8 cellular contexts compared by ENCODE assay signal in genomic region chr5:137995077-137995746, GRCh38. TPM values are rescaled to one million over a fixed set of nuclear protein-coding genes. Genes with fewer than 3 reads are reported as not detected.
DNase-seq lines count a peak whose midpoint lies in the region; FAIRE-seq and TF ChIP-seq lines count a peak whose summit lies in the region.

No MANE protein-coding gene starts in this region.

- no peaks in the 10 kb centered on the region for H3K9me2 ChIP-seq in hepatocyte (replicated peaks; ENCODE audit: insufficient read depth)

- no peak for TF ChIP-seq CTCF in fibroblast of villous mesenchyme (IDR thresholded peaks at IDR 0.05; ENCODE audit: insufficient read depth, low read depth, low read length)
- no peak for TF ChIP-seq CTCF in smooth muscle cell (IDR thresholded peaks at IDR 0.05; ENCODE audit: borderline replicate concordance, insufficient read depth, poor library complexity, severe bottlenecking)
- TF ChIP-seq CTCF in hepatocyte (IDR thresholded peaks at IDR 0.05; ENCODE audit: poor library complexity): no peak

- no peak for DNase-seq in activated CD4-positive, alpha-beta T cell treated with anti-CD3 and anti-CD28 coated beads, Interleukin-2, amount 10 ng/mL, durations not matched to agents 24 days and 14 days
- DNase-seq in activated CD4-positive, alpha-beta T cell treated with anti-CD3 and anti-CD28 coated beads for 1 hour: no peak
- peak; percentile 62 for DNase-seq in SK-N-MC (ENCODE audit: low read depth, low spot score)
- peak; percentile 57 for DNase-seq in fibroblast of villous mesenchyme (ENCODE audit: low read depth)
- DNase-seq in smooth muscle cell (lab: John Stamatoyannopoulos, UW; ENCODE audit: unreplicated experiment): no peak
- no peak for DNase-seq in hepatocyte (ENCODE audit: low spot score)
- DNase-seq in HTR-8/SVneo (ENCODE audit: insufficient read length, low spot score): no peak
- no peak for DNase-seq in activated CD4-positive, alpha-beta T cell treated with anti-CD3 and anti-CD28 coated beads, Interleukin-2, amount 10 ng/mL, durations not matched to agents 7 days and 5 days

- intact Hi-C loops in activated CD4-positive, alpha-beta T cell treated with anti-CD3 and anti-CD28 coated beads, Interleukin-2, amount 10 ng/mL, durations not matched to agents 24 days and 14 days (cut with micrococcal nuclease): loop anchor here (5.0 kb wide), 3 partner anchors 37 to 342 kb away; partner anchors contain the start of genes FAM13B, FAM53C and PKD2L2

- H3K9ac ChIP-seq in SK-N-MC (ENCODE audit: insufficient read length): no peak overlapping the region
- H3K9ac ChIP-seq in smooth muscle cell (ENCODE audit: low read depth): no peak overlapping the region

- CTCF ChIA-PET in activated CD4-positive, alpha-beta T cell treated with anti-CD3 and anti-CD28 coated beads, Interleukin-2, amount 10 ng/mL, durations not matched to agents 7 days and 5 days (lab: Charles Lee): interaction anchor here (0.5 kb wide), 1 partner anchor 136 kb away, joined by 5 read pairs; no protein-coding TSS in a partner anchor

- H3K36me3 Mint-ChIP-seq in activated CD4-positive, alpha-beta T cell treated with anti-CD3 and anti-CD28 coated beads, Interleukin-2, amount 10 ng/mL, durations not matched to agents 24 days and 14 days (ENCODE audit: low read depth): peaks cover 45% of the 10 kb centered on the region
- H3K36me3 Mint-ChIP-seq in activated CD4-positive, alpha-beta T cell treated with anti-CD3 and anti-CD28 coated beads, Interleukin-2, amount 10 ng/mL, durations not matched to agents 7 days and 5 days (ENCODE audit: low read depth): peaks cover 37% of the 10 kb centered on the region

- peak overlapping the region; percentile 88 for H3K27ac ChIP-seq in SK-N-MC
- peak overlapping the region; percentile 17 for H3K27ac ChIP-seq in smooth muscle cell (ENCODE audit: low read depth)
- no peak overlapping the region for H3K27ac ChIP-seq in hepatocyte

- H2AFZ ChIP-seq in smooth muscle cell (ENCODE audit: low read depth) (no peak overlapping the region), hepatocyte (no peak overlapping the region)

- FAIRE-seq in HTR-8/SVneo (lab: Jason Lieb, UNC): no peak

- no peak overlapping the region for H3K4me3 Mint-ChIP-seq in activated CD4-positive, alpha-beta T cell treated with anti-CD3 and anti-CD28 coated beads, Interleukin-2, amount 10 ng/mL, durations not matched to agents 24 days and 14 days
- no peak overlapping the region for H3K4me3 Mint-ChIP-seq in activated CD4-positive, alpha-beta T cell treated with anti-CD3 and anti-CD28 coated beads, Interleukin-2, amount 10 ng/mL, durations not matched to agents 7 days and 5 days

- H3K4me3 ChIP-seq in SK-N-MC: peak overlapping the region; percentile 33
- no peak overlapping the region for H3K4me3 ChIP-seq in fibroblast of villous mesenchyme (ENCODE audit: low read depth, low read length)
- no peak overlapping the region for H3K4me3 ChIP-seq in smooth muscle cell
- no peak overlapping the region for H3K4me3 ChIP-seq in hepatocyte

- POLR2A ChIA-PET in activated CD4-positive, alpha-beta T cell treated with anti-CD3 and anti-CD28 coated beads, Interleukin-2, amount 10 ng/mL, durations not matched to agents 7 days and 5 days (lab: Charles Lee): no interaction called here

- H3K9me3 Mint-ChIP-seq in activated CD4-positive, alpha-beta T cell treated with anti-CD3 and anti-CD28 coated beads, Interleukin-2, amount 10 ng/mL, durations not matched to agents 24 days and 14 days: peaks cover 16% of the 10 kb centered on the region
- peaks cover 12% of the 10 kb centered on the region for H3K9me3 Mint-ChIP-seq in activated CD4-positive, alpha-beta T cell treated with anti-CD3 and anti-CD28 coated beads, Interleukin-2, amount 10 ng/mL, durations not matched to agents 7 days and 5 days

- H3K27ac Mint-ChIP-seq in activated CD4-positive, alpha-beta T cell treated with anti-CD3 and anti-CD28 coated beads, Interleukin-2, amount 10 ng/mL, durations not matched to agents 24 days and 14 days: peak overlapping the region; percentile 8
- H3K27ac Mint-ChIP-seq in activated CD4-positive, alpha-beta T cell treated with anti-CD3 and anti-CD28 coated beads, Interleukin-2, amount 10 ng/mL, durations not matched to agents 7 days and 5 days: no peak overlapping the region

- H3K9me3 ChIP-seq in SK-N-MC (ENCODE audit: low read depth, low read length) (no peaks in the 10 kb centered on the region), smooth muscle cell (replicated peaks; ENCODE audit: low read depth) (no peaks in the 10 kb centered on the region), hepatocyte (ENCODE audit: low read depth) (no peaks in the 10 kb centered on the region)

- no peaks in the 10 kb centered on the region for H3F3A ChIP-seq in smooth muscle cell (ENCODE audit: low read depth)

- no peak overlapping the region for H3K4me2 ChIP-seq in smooth muscle cell
- no peak overlapping the region for H3K4me2 ChIP-seq in hepatocyte

- H3K27me3 ChIP-seq in smooth muscle cell (ENCODE audit: low read depth): no peaks in the 10 kb centered on the region
- no peaks in the 10 kb centered on the region for H3K27me3 ChIP-seq in hepatocyte

- H3K36me3 ChIP-seq in SK-N-MC (ENCODE audit: insufficient read depth, low read length): peaks cover 19% of the 10 kb centered on the region
- no peaks in the 10 kb centered on the region for H3K36me3 ChIP-seq in smooth muscle cell (ENCODE audit: low read depth)
- no peaks in the 10 kb centered on the region for H3K36me3 ChIP-seq in hepatocyte (replicated peaks; ENCODE audit: insufficient read depth, low read depth)

- H3K79me2 ChIP-seq in smooth muscle cell (ENCODE audit: low read depth): peaks cover 70% of the 10 kb centered on the region
- peaks cover 56% of the 10 kb centered on the region for H3K79me2 ChIP-seq in hepatocyte

- 21% methylated on average over 2 of the region's 2 CpGs for WGBS in smooth muscle cell (ENCODE audit: low lambda C conversion rate)
- WGBS in hepatocyte (ENCODE audit: low lambda C conversion rate, missing lambda C conversion rate): 48% methylated on average over 2 of the region's 2 CpGs

- H3K4me1 ChIP-seq in smooth muscle cell (ENCODE audit: low read depth) (no peaks in the 10 kb centered on the region), hepatocyte (ENCODE audit: insufficient read depth) (no peaks in the 10 kb centered on the region)

- peaks cover 32% of the 10 kb centered on the region for H3K4me1 Mint-ChIP-seq in activated CD4-positive, alpha-beta T cell treated with anti-CD3 and anti-CD28 coated beads, Interleukin-2, amount 10 ng/mL, durations not matched to agents 24 days and 14 days
- H3K4me1 Mint-ChIP-seq in activated CD4-positive, alpha-beta T cell treated with anti-CD3 and anti-CD28 coated beads, Interleukin-2, amount 10 ng/mL, durations not matched to agents 7 days and 5 days: peaks cover 26% of the 10 kb centered on the region

- H4K20me1 ChIP-seq in smooth muscle cell (ENCODE audit: low read depth) (peaks cover 61% of the 10 kb centered on the region), hepatocyte (ENCODE audit: insufficient read depth, poor library complexity, severe bottlenecking) (no peaks in the 10 kb centered on the region)

- no peaks in the 10 kb centered on the region for H3K27me3 Mint-ChIP-seq in activated CD4-positive, alpha-beta T cell treated with anti-CD3 and anti-CD28 coated beads, Interleukin-2, amount 10 ng/mL, durations not matched to agents 24 days and 14 days
- H3K27me3 Mint-ChIP-seq in activated CD4-positive, alpha-beta T cell treated with anti-CD3 and anti-CD28 coated beads, Interleukin-2, amount 10 ng/mL, durations not matched to agents 7 days and 5 days: no peaks in the 10 kb centered on the region

RNA-seq across cellular contexts. Expression of gene FAM13B, which starts 37.7 kb away (rescaled TPM):
- 15.1 and 15.6 TPM in 2 replicates for total RNA-seq in activated CD4-positive, alpha-beta T cell treated with anti-CD3 and anti-CD28 coated beads, Interleukin-2, amount 10 ng/mL, durations not matched to agents 24 days and 14 days
- 24.5 and 43.2 TPM in 2 replicates for total RNA-seq in fibroblast of villous mesenchyme
- total RNA-seq in smooth muscle cell: 15.1 and 22.9 TPM in 2 replicates
- 3.8 and 10.9 TPM in 2 replicates for polyA plus RNA-seq in smooth muscle cell
- 19.6 and 22.7 TPM in 2 replicates for total RNA-seq in hepatocyte
- polyA plus RNA-seq in hepatocyte: 8.1 and 9.4 TPM in 2 replicates
- total RNA-seq in activated CD4-positive, alpha-beta T cell treated with anti-CD3 and anti-CD28 coated beads, Interleukin-2, amount 10 ng/mL, durations not matched to agents 7 days and 5 days: 10 to 100 TPM; 31.3 to 35.2 TPM

Comparison
In these comparisons a context has a peak if more than half of its experiments do, and no peak if none do; other contexts are left out.
1. DNase-seq: peak in SK-N-MC (single experiment) and fibroblast of villous mesenchyme (single experiment); none in activated CD4-positive, alpha-beta T cell treated with anti-CD3 and anti-CD28 coated beads, Interleukin-2, amount 10 ng/mL, durations not matched to agents 24 days and 14 days (single experiment), activated CD4-positive, alpha-beta T cell treated with anti-CD3 and anti-CD28 coated beads for 1 hour (single experiment), smooth muscle cell (single experiment), hepatocyte (single experiment), HTR-8/SVneo (single experiment) and activated CD4-positive, alpha-beta T cell treated with anti-CD3 and anti-CD28 coated beads, Interleukin-2, amount 10 ng/mL, durations not matched to agents 7 days and 5 days (single experiment).